In the genomic region with DNA sequence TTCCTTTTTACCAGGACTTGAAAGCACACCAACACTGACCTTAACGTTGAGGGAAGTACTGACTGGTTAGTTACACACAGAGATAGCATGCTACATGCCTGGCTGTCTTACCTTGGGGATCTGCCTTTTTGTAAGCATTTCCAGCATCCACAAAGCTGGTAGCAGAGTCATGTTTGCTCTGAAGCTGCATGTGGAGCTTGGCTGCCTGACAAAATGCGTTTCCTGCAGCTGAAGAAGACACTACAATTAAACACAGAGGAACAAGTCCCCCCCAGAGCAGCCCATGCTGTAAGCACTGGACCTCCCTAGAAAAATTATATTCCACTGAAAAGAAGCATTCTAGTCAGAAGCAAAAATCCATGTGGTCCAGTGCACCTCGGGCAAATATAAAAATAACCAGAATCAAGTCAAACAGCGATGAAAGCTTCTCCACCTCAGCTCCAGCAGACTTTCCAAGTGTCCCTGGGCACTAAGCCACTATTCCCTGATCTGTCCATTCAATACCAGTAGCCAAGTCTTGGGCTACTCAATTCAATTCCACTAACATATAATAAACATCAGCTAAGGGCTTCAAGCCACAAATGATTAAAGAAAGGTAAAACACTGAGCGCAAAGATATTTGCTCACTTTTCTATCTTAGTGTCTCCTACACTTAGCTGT, we compare ENCODE assay signal across 21 cellular contexts. TPM values are rescaled to one million over a fixed set of nuclear protein-coding genes. Genes with fewer than 3 reads are reported as not detected.
DNase-seq lines count a peak whose midpoint lies in the region.
"Had no signal": no experiment of that assay in that cellular context is flagged by ENCODE, and none has a peak within 500 bp of the region (broad histone marks: within the 10 kb centered on the region; RNA-seq: fewer than 3 reads in every experiment).

No MANE protein-coding gene starts in this region.

- no peak overlapping the region for H4K8ac ChIP-seq in mesenchymal stem cell (ENCODE audit: low read length)

- no peaks in the 10 kb centered on the region for H3K27me3 Mint-ChIP-seq in activated CD4-positive, alpha-beta T cell treated with anti-CD3 and anti-CD28 coated beads, Interleukin-2, amount 10 ng/mL, durations not matched to agents 7 days and 5 days
- H3K27me3 Mint-ChIP-seq: stimulated activated memory B cell treated with anti-CD40 and anti-IgM and Interleukin-4, amounts not matched to agents 10 μg/mL and 1 μg/mL and 100 μg/mL, for 72 hours had no signal

- no peaks in the 10 kb centered on the region for H3K9me3 Mint-ChIP-seq in activated CD4-positive, alpha-beta T cell treated with anti-CD3 and anti-CD28 coated beads, Interleukin-2, amount 10 ng/mL, durations not matched to agents 7 days and 5 days
- H3K9me3 Mint-ChIP-seq: stimulated activated memory B cell treated with anti-CD40 and anti-IgM and Interleukin-4, amounts not matched to agents 10 μg/mL and 1 μg/mL and 100 μg/mL, for 72 hours had no signal

- H3K9me3 ChIP-seq in mesenchymal stem cell (ENCODE audit: control insufficient read depth, low read length): no peaks in the 10 kb centered on the region
- H3K9me3 ChIP-seq: A549, MG63, pancreas had no signal

- no peak overlapping the region for H3K4me2 ChIP-seq in mesenchymal stem cell (ENCODE audit: low read length, poor library complexity, severe bottlenecking)
- H3K4me2 ChIP-seq: A549, hepatocyte had no signal

- no peak overlapping the region for H2AFZ ChIP-seq in mesenchymal stem cell (ENCODE audit: low read depth, low read length)
- H2AFZ ChIP-seq: hepatocyte had no signal

- H3K27me3 ChIP-seq in mesenchymal stem cell (ENCODE audit: control insufficient read depth in 1 of 2, insufficient read depth in 1 of 2, low read length in 2 of 2): no peaks in the 10 kb centered on the region
- H3K27me3 ChIP-seq: hepatocyte, MG63, pancreas had no signal

- no peak for DNase-seq in activated CD4-positive, alpha-beta T cell treated with anti-CD3 and anti-CD28 coated beads, Interleukin-2, amount 10 ng/mL, durations not matched to agents 7 days and 5 days
- DNase-seq in activated CD4-positive, alpha-beta T cell treated with anti-CD3 and anti-CD28 coated beads for 4 hours: no peak
- peak; percentile 29 for DNase-seq in NCI-H2029 treated with DMSO at 0.1 percent for 48 hours (lab: John Stamatoyannopoulos, UW)
- peak; percentile 74 for DNase-seq in cerebellar cortex (ENCODE audit: low spot score)
- no peak for DNase-seq in mesenchymal stem cell
- no peak for DNase-seq in HPDE6-E6E7 (ENCODE audit: extremely low spot score)
- DNase-seq in NK-92 (lab: John Stamatoyannopoulos, UW; ENCODE audit: unreplicated experiment): no peak
- DNase-seq in activated effector memory CD4-positive, alpha-beta T cell treated with Interleukin-2 at 50 U/mL for 16 hours: no peak
- DNase-seq: activated CD4-positive, alpha-beta T cell treated with anti-CD3 and anti-CD28 coated beads, Interleukin-2, amount 50 U/mL, for 1 hour; activated T-cell treated with anti-CD3 and anti-CD28 coated beads, Interleukin-2, amount 50 U/mL, for 48 hours; MG63; NCI-H2107; NK-92 treated with Interleukin-12 subunit alpha and Interleukin-12 subunit beta, amount 100 ng/mL, for 24 hours; pancreas; small intestine; trophoblast cell had no signal

- H3K14ac ChIP-seq in mesenchymal stem cell (ENCODE audit: low read length in 2 of 2): no peak overlapping the region

- peaks cover 29 to 60% of the 10 kb centered on the region in 2 experiments for H3K36me3 ChIP-seq in mesenchymal stem cell (ENCODE audit: control insufficient read depth in 1 of 2, insufficient read depth in 2 of 2, low read depth in 1 of 2, low read length in 2 of 2)
- H3K36me3 ChIP-seq: MG63 had no signal

- CTCF ChIA-PET in activated CD4-positive, alpha-beta T cell treated with anti-CD3 and anti-CD28 coated beads, Interleukin-2, amount 10 ng/mL, durations not matched to agents 7 days and 5 days (lab: Charles Lee): no interaction called here

- H3K18ac ChIP-seq in mesenchymal stem cell (ENCODE audit: low read depth in 1 of 2, low read length in 2 of 2): no peak overlapping the region

- no peak overlapping the region for H3K4ac ChIP-seq in mesenchymal stem cell (ENCODE audit: low read depth in 1 of 2, low read length in 2 of 2)

- peaks cover 5% of the 10 kb centered on the region for H3K4me1 ChIP-seq in mesenchymal stem cell (ENCODE audit: control insufficient read depth, insufficient read depth, low read depth, low read length)
- H3K4me1 ChIP-seq: A549, pancreas had no signal

- no peak overlapping the region for H2BK120ac ChIP-seq in mesenchymal stem cell (ENCODE audit: low read depth, low read length)

- no peak overlapping the region for H2BK12ac ChIP-seq in mesenchymal stem cell (ENCODE audit: low read length in 2 of 2)

- H3K4me1 Mint-ChIP-seq in activated CD4-positive, alpha-beta T cell treated with anti-CD3 and anti-CD28 coated beads, Interleukin-2, amount 10 ng/mL, durations not matched to agents 7 days and 5 days: peaks cover 46% of the 10 kb centered on the region

- no peak overlapping the region for H2BK5ac ChIP-seq in mesenchymal stem cell (ENCODE audit: low read depth, low read length, poor library complexity, severe bottlenecking)

- H3K4me3 ChIP-seq in mesenchymal stem cell (ENCODE audit: insufficient read depth in 1 of 2, low read depth in 1 of 2, low read length in 2 of 2): no peak overlapping the region
- H3K4me3 ChIP-seq: A549, hepatocyte, MG63, pancreas had no signal

- peaks cover 45% of the 10 kb centered on the region for H3K79me1 ChIP-seq in mesenchymal stem cell (replicated peaks; ENCODE audit: low read length, poor library complexity, severe bottlenecking)

- H3K27ac Mint-ChIP-seq in activated CD4-positive, alpha-beta T cell treated with anti-CD3 and anti-CD28 coated beads, Interleukin-2, amount 10 ng/mL, durations not matched to agents 7 days and 5 days: peak overlapping the region; percentile 62

- H3K36me3 Mint-ChIP-seq in activated CD4-positive, alpha-beta T cell treated with anti-CD3 and anti-CD28 coated beads, Interleukin-2, amount 10 ng/mL, durations not matched to agents 7 days and 5 days (ENCODE audit: low read depth): peaks cover 44% of the 10 kb centered on the region

- H3K4me3 Mint-ChIP-seq in activated CD4-positive, alpha-beta T cell treated with anti-CD3 and anti-CD28 coated beads, Interleukin-2, amount 10 ng/mL, durations not matched to agents 7 days and 5 days: no peak overlapping the region
- H3K4me3 Mint-ChIP-seq: stimulated activated memory B cell treated with anti-CD40 and anti-IgM and Interleukin-4, amounts not matched to agents 10 μg/mL and 1 μg/mL and 100 μg/mL, for 72 hours had no signal

- H2AK5ac ChIP-seq in mesenchymal stem cell (ENCODE audit: low read length, severe bottlenecking): no peak overlapping the region

- H2BK15ac ChIP-seq in mesenchymal stem cell (ENCODE audit: low read depth, poor library complexity, severe bottlenecking): no peak overlapping the region

- H3K23ac ChIP-seq in mesenchymal stem cell (ENCODE audit: low read length in 2 of 2): no peak overlapping the region

- 85% methylated on average over 5 of the region's 5 CpGs for WGBS in mesenchymal stem cell

- H4K91ac ChIP-seq in mesenchymal stem cell (ENCODE audit: low read length): no peak overlapping the region

- no peak overlapping the region for H3K27ac ChIP-seq in mesenchymal stem cell (ENCODE audit: low read length, poor library complexity, severe bottlenecking)
- H3K27ac ChIP-seq: A549, hepatocyte, pancreas had no signal

- POLR2A ChIA-PET in activated CD4-positive, alpha-beta T cell treated with anti-CD3 and anti-CD28 coated beads, Interleukin-2, amount 10 ng/mL, durations not matched to agents 7 days and 5 days (lab: Charles Lee): no interaction called here

- H3K9ac ChIP-seq in mesenchymal stem cell (ENCODE audit: low read length): peak overlapping the region; percentile 12

RNA-seq across cellular contexts. Expression of a gene that starts 24.2 kb away (rescaled TPM):
- total RNA-seq in activated CD4-positive, alpha-beta T cell treated with anti-CD3 and anti-CD28 coated beads, Interleukin-2, amount 10 ng/mL, durations not matched to agents 7 days and 5 days: 10 to 100 TPM; 14.9 to 15.4 TPM
- polyA plus RNA-seq in mesenchymal stem cell (2013, experiment 1 of 2): 4.6 TPM
- 4.0 TPM for polyA plus RNA-seq in mesenchymal stem cell (2013, experiment 2 of 2)

RNA-seq across cellular contexts. Expression of a gene that starts 35.1 kb away (rescaled TPM):
- total RNA-seq in activated CD4-positive, alpha-beta T cell treated with anti-CD3 and anti-CD28 coated beads, Interleukin-2, amount 10 ng/mL, durations not matched to agents 7 days and 5 days: 10 to 100 TPM; 12.3 to 15.5 TPM
- 5.8 TPM for polyA plus RNA-seq in mesenchymal stem cell (2013, experiment 1 of 2)
- polyA plus RNA-seq in mesenchymal stem cell (2013, experiment 2 of 2): 6.2 TPM

RNA-seq across cellular contexts. Expression of a gene that starts 42.4 kb away (rescaled TPM):
- not detected for total RNA-seq in activated CD4-positive, alpha-beta T cell treated with anti-CD3 and anti-CD28 coated beads, Interleukin-2, amount 10 ng/mL, durations not matched to agents 7 days and 5 days
- polyA plus RNA-seq in mesenchymal stem cell (2013, experiment 1 of 2): not detected
- not detected for polyA plus RNA-seq in mesenchymal stem cell (2013, experiment 2 of 2)
- total RNA-seq: H4, hepatocyte, mucosa of gallbladder, pancreas had no signal
- polyA plus RNA-seq: A549, hepatocyte, pancreas, small intestine had no signal

RNA-seq across cellular contexts. Expression of a gene that starts 46.5 kb away (rescaled TPM):
- total RNA-seq in activated CD4-positive, alpha-beta T cell treated with anti-CD3 and anti-CD28 coated beads, Interleukin-2, amount 10 ng/mL, durations not matched to agents 7 days and 5 days: 10 to 100 TPM; 28.1 to 28.2 TPM
- polyA plus RNA-seq in mesenchymal stem cell (2013, experiment 1 of 2): 17.2 TPM
- polyA plus RNA-seq in mesenchymal stem cell (2013, experiment 2 of 2): 18.1 TPM

RNA-seq across cellular contexts. Expression of a gene that starts 55.6 kb away (rescaled TPM):
- not detected for total RNA-seq in activated CD4-positive, alpha-beta T cell treated with anti-CD3 and anti-CD28 coated beads, Interleukin-2, amount 10 ng/mL, durations not matched to agents 7 days and 5 days
- not detected for polyA plus RNA-seq in mesenchymal stem cell (2013, experiment 1 of 2)
- not detected for polyA plus RNA-seq in mesenchymal stem cell (2013, experiment 2 of 2)
- total RNA-seq: H4, hepatocyte, mucosa of gallbladder, pancreas had no signal
- polyA plus RNA-seq: A549, hepatocyte, pancreas, small intestine had no signal

Comparison
In these comparisons a context has a peak if more than half of its experiments do, and no peak if none do; other contexts are left out.
1. DNase-seq: peak in NCI-H2029 treated with DMSO at 0.1 percent for 48 hours (single experiment) and cerebellar cortex (single experiment); none in activated CD4-positive, alpha-beta T cell treated with anti-CD3 and anti-CD28 coated beads, Interleukin-2, amount 10 ng/mL, durations not matched to agents 7 days and 5 days (single experiment), activated CD4-positive, alpha-beta T cell treated with anti-CD3 and anti-CD28 coated beads for 4 hours (0 of 2), mesenchymal stem cell (single experiment), HPDE6-E6E7 (single experiment), NK-92 (single experiment) and activated effector memory CD4-positive, alpha-beta T cell treated with Interleukin-2 at 50 U/mL for 16 hours (single experiment).